19 cellular contexts compared by ENCODE assay signal in the genomic region with DNA sequence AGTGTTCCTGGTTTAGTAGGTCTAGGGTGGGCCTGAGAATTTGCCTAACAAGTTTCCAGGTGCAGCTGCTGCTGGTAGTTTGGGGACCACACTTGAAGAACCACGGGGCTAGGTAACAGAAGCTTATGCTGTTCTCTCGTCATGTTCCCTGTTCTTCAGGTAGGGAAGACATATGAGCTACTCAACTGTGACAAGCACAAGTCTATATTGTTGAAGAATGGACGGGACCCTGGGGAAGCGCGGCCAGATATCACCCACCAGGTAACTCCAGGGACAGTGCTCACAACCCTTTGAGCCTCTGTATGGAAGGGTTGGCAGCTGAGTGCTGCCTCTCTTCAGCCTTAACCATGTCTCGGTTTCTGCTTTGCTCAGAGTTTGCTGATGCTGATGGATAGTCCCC. TPM values are rescaled to one million over a fixed set of nuclear protein-coding genes. Genes with fewer than 3 reads are reported as not detected.
DNase-seq lines count a peak whose midpoint lies in the region; ATAC-seq, FAIRE-seq and TF ChIP-seq lines count a peak whose summit lies in the region.
"Had no signal": no experiment of that assay in that cellular context is flagged by ENCODE, and none has a peak within 500 bp of the region (broad histone marks: within the 10 kb centered on the region; RNA-seq: fewer than 3 reads in every experiment).

No MANE protein-coding gene starts in this region.

- CTCF ChIA-PET in K562 (lab: Yijun Ruan, JAX; ENCODE audit: low intra/inter-chr PET ratio) = no interaction called here

- no peak for TF ChIP-seq RAD21 in K562 (CRISPR knock-in tag; conservative IDR thresholded peaks at IDR 0.05 in 1 of 2, IDR thresholded peaks at IDR 0.05 in 1 of 2)

- H3K79me2 ChIP-seq in K562 (ENCODE audit: control insufficient read depth, insufficient read depth, low read length) = peaks cover 51% of the 10 kb centered on the region

- no peaks in the 10 kb centered on the region for H3K9me3 ChIP-seq in K562 (replicated peaks; ENCODE audit: control insufficient read depth, insufficient read depth, low read depth, low read length)
- H3K9me3 ChIP-seq: BE2C had no signal

- H3K9ac ChIP-seq in K562 (ENCODE audit: insufficient read depth in 1 of 2, low read depth in 2 of 2, low read length in 2 of 2) = no peak overlapping the region; a peak in 1 of 4 replicates

- peaks cover 30% of the 10 kb centered on the region for H3K4me1 Mint-ChIP-seq in activated naive CD4-positive, alpha-beta T cell treated with anti-CD3 and anti-CD28 coated beads, Interleukin-2, amount 50 U/mL, for 24 hours
- H3K4me1 Mint-ChIP-seq in type B pancreatic cell (ENCODE audit: unreplicated experiment) = peaks cover 7% of the 10 kb centered on the region

- in situ Hi-C loops in K562 (cut with MboI) = no loop called here

- H3K36me3 ChIP-seq in K562 (ENCODE audit: control insufficient read depth, insufficient read depth, low read length) = peaks cover 74% of the 10 kb centered on the region

- intact Hi-C loops in K562 (cut with micrococcal nuclease) = loop anchor here (5.0 kb wide), 2 partner anchors 43 to 68 kb away; a partner anchor contains a TSS

- POLR2A ChIA-PET in K562 (lab: Yijun Ruan, JAX) = interaction anchor here (0.7 to 2.5 kb wide), 3 partner anchors 9 to 105 kb away, joined by 3 to 9 read pairs (median 5); a partner anchor contains a TSS

- H3K27me3 ChIP-seq in K562 (ENCODE audit: control insufficient read depth in 2 of 2, insufficient read depth in 2 of 2, low read length in 2 of 2) = no peaks in the 10 kb centered on the region
- H3K27me3 ChIP-seq: BE2C had no signal

- 0 out of 2 replicates have a peak, but pooled peaks have one; percentile 18 for TF ChIP-seq POLR2A in Raji (IDR thresholded peaks at IDR 0.05; ENCODE audit: insufficient read depth, low read depth, low read length)
- TF ChIP-seq POLR2A in K562 (conservative IDR thresholded peaks at IDR 0.05) = 0 out of 2 replicates have a peak, but pooled peaks have one; percentile 10

- H4K20me1 ChIP-seq in K562 (replicated peaks; ENCODE audit: control insufficient read depth, insufficient read depth, low read length) = no peaks in the 10 kb centered on the region

- H3K9me3 Mint-ChIP-seq in activated naive CD4-positive, alpha-beta T cell treated with anti-CD3 and anti-CD28 coated beads, Interleukin-2, amount 50 U/mL, for 24 hours = no peaks in the 10 kb centered on the region
- no peaks in the 10 kb centered on the region for H3K9me3 Mint-ChIP-seq in type B pancreatic cell
- H3K9me3 Mint-ChIP-seq: CD8-positive, alpha-beta T cell had no signal

- no peak overlapping the region for H3K4me3 ChIP-seq in K562

- no peak for FAIRE-seq in K562 (lab: Jason Lieb, UNC)
- FAIRE-seq: D721Med had no signal

- ATAC-seq in K562 (no peak), HG02571 (IDR thresholded peaks at IDR 0.05; ENCODE audit: unreplicated experiment) (no peak)
- ATAC-seq: CD8-positive, alpha-beta T cell; Panc1 had no signal

- WGBS in K562 (ENCODE audit: insufficient coverage, low coverage, missing lambda C conversion rate) = 98% methylated on average over 5 of the region's 6 CpGs

- no peak for DNase-seq in activated naive CD4-positive, alpha-beta T cell treated with anti-CD3 and anti-CD28 coated beads, Interleukin-2, amount 50 U/mL, for 16 hours
- no peak for DNase-seq in K562 (ENCODE audit: extremely low read depth in 1 of 4, low spot score in 3 of 4)
- no peak for DNase-seq in type B pancreatic cell (ENCODE audit: extremely low spot score, unreplicated experiment)
- DNase-seq in DMS 273 treated with DMSO at 0.1 percent for 48 hours (lab: John Stamatoyannopoulos, UW) = no peak
- DNase-seq: BE2C; CD8-positive, alpha-beta T cell; DND-41; GDM1; GOT3; NCI-H1105 treated with DMSO at 0.1 percent for 48 hours; NCI-H187; NCI-H446 treated with DMSO at 0.1 percent for 48 hours; NCI-H748 treated with DMSO at 0.1 percent for 48 hours; SHP77 had no signal

- H3K27me3 Mint-ChIP-seq in activated naive CD4-positive, alpha-beta T cell treated with anti-CD3 and anti-CD28 coated beads, Interleukin-2, amount 50 U/mL, for 24 hours = no peaks in the 10 kb centered on the region
- H3K27me3 Mint-ChIP-seq in type B pancreatic cell = no peaks in the 10 kb centered on the region

- no peak overlapping the region for H3K4me2 ChIP-seq in K562 (ENCODE audit: insufficient read depth, low read length)

- H3K27ac ChIP-seq in K562 (ENCODE audit: extremely low read depth, low read depth, low read length) = no peak overlapping the region

- no peak for TF ChIP-seq EP300 in K562 (IDR thresholded peaks at IDR 0.05; ENCODE audit: low read length)

- BruUV-seq in K562 (replicated peaks; lab: Mats Ljungman, UMichigan) = no TSS peak

- no peak overlapping the region for H2AFZ ChIP-seq in K562 (ENCODE audit: low read depth, low read length)

- no peak overlapping the region for H3K4me3 Mint-ChIP-seq in activated naive CD4-positive, alpha-beta T cell treated with anti-CD3 and anti-CD28 coated beads, Interleukin-2, amount 50 U/mL, for 24 hours
- H3K4me3 Mint-ChIP-seq in type B pancreatic cell = no peak overlapping the region

- peaks cover 25% of the 10 kb centered on the region for H3K36me3 Mint-ChIP-seq in activated naive CD4-positive, alpha-beta T cell treated with anti-CD3 and anti-CD28 coated beads, Interleukin-2, amount 50 U/mL, for 24 hours
- H3K36me3 Mint-ChIP-seq in type B pancreatic cell = peaks cover 34% of the 10 kb centered on the region

- H3K9me1 ChIP-seq in K562 (ENCODE audit: control insufficient read depth, insufficient read depth, low read length) = no peaks in the 10 kb centered on the region

- no peak for TF ChIP-seq CTCF in K562 (IDR thresholded peaks at IDR 0.05 in 2 of 3, conservative IDR thresholded peaks at IDR 0.05 in 1 of 3; ENCODE audit: insufficient read depth in 2 of 3, low read depth in 1 of 3, low read length in 3 of 3)
- no peak for TF ChIP-seq CTCF in type B pancreatic cell (conservative IDR thresholded peaks at IDR 0.05)

- H3K27ac Mint-ChIP-seq in activated naive CD4-positive, alpha-beta T cell treated with anti-CD3 and anti-CD28 coated beads, Interleukin-2, amount 50 U/mL, for 24 hours = peak overlapping the region; percentile 30
- peak overlapping the region; percentile 44 for H3K27ac Mint-ChIP-seq in type B pancreatic cell
- H3K27ac Mint-ChIP-seq: CD8-positive, alpha-beta T cell had no signal

- peaks cover 0 to 4% of the 10 kb centered on the region in 2 experiments; a peak in 2 of 5 replicates for H3K4me1 ChIP-seq in K562 (replicated peaks in 1 of 2; ENCODE audit: control insufficient read depth in 2 of 2, insufficient read depth in 2 of 2, low read length in 2 of 2)
- H3K4me1 ChIP-seq: BE2C had no signal

RNA-seq across cellular contexts. Expression of a gene that starts 3.5 kb away (rescaled TPM):
- total RNA-seq in K562 (2011; cell fraction: chromatin; rRNA removed; ENCODE audit: low replicate concordance) = 73.4 and 85.5 TPM in 2 replicates
- total RNA-seq in K562 (2011; cell fraction: nucleolus; rRNA removed) = 47.0 and 47.5 TPM in 2 replicates
- total RNA-seq in K562 (2011; cell fraction: nucleoplasm; rRNA removed) = 50.0 and 50.4 TPM in 2 replicates
- total RNA-seq in K562 (2014; rRNA removed) (66.5 and 97.2 TPM in 2 replicates), K562 (2014; rRNA removed; fragmentation: Illumina TruSeq; extraction: Trizol) (82.7 and 85.9 TPM in 2 replicates), K562 (2015; rRNA removed; fragmentation: Illumina TruSeq; extraction: Trizol) (66.9 and 75.1 TPM in 2 replicates), K562 (2021) (85.1 and 92.0 TPM in 2 replicates), type B pancreatic cell (ENCODE audit: low replicate concordance) (46.5 and 108 TPM in 2 replicates)
- polyA plus RNA-seq in K562 (2011; rRNA removed) (71.4 and 92.5 TPM in 2 replicates), K562 (2014; fragmentation: Illumina TruSeq; extraction: Trizol) (99.2 and 121 TPM in 2 replicates), K562 (2014; fragmentation: Nextera tagmentation; extraction: Ambion mirVana) (100 to 1,000 TPM; 149 to 186 TPM), K562 (2014; rRNA removed) (107 and 112 TPM in 2 replicates)
- 55.9 and 63.4 TPM in 2 replicates for polyA plus RNA-seq in K562 (2011; cell fraction: cytosol; rRNA removed)
- 51.0 and 63.3 TPM in 2 replicates for polyA plus RNA-seq in K562 (2011; cell fraction: nucleus; rRNA removed)
- polyA plus RNA-seq in K562 (2012) = 50.3 and 124 TPM in 2 replicates
- 32.7 and 39.5 TPM in 2 replicates for polyA minus RNA-seq in K562 (2011; rRNA and poly(A)+ RNA removed)
- 15.3 and 30.8 TPM in 2 replicates for polyA minus RNA-seq in K562 (2011; cell fraction: cytosol; rRNA and poly(A)+ RNA removed)
- 19.4 and 30.4 TPM in 2 replicates for polyA minus RNA-seq in K562 (2011; cell fraction: nucleus; rRNA and poly(A)+ RNA removed)

RNA-seq across cellular contexts. Expression of a gene that starts 3.7 kb away (rescaled TPM):
- total RNA-seq in K562 (2011; cell fraction: chromatin; rRNA removed; ENCODE audit: low replicate concordance) = 114 and 294 TPM in 2 replicates
- 282 and 350 TPM in 2 replicates for total RNA-seq in K562 (2011; cell fraction: nucleolus; rRNA removed)
- total RNA-seq in K562 (2011; cell fraction: nucleoplasm; rRNA removed) = 189 and 209 TPM in 2 replicates
- total RNA-seq in K562 (2014; rRNA removed) (445 and 447 TPM in 2 replicates), K562 (2014; rRNA removed; fragmentation: Illumina TruSeq; extraction: Trizol) (245 and 293 TPM in 2 replicates), K562 (2015; rRNA removed; fragmentation: Illumina TruSeq; extraction: Trizol) (333 and 335 TPM in 2 replicates), K562 (2021) (345 and 377 TPM in 2 replicates), type B pancreatic cell (ENCODE audit: low replicate concordance) (252 and 377 TPM in 2 replicates)
- polyA plus RNA-seq in K562 (2011; rRNA removed) (437 and 459 TPM in 2 replicates), K562 (2014; fragmentation: Illumina TruSeq; extraction: Trizol) (428 and 468 TPM in 2 replicates), K562 (2014; fragmentation: Nextera tagmentation; extraction: Ambion mirVana) (100 to 1,000 TPM in 1 of 2 experiments, 10 to 100 TPM in 1; 73.6 to 123 TPM), K562 (2014; rRNA removed) (449 and 464 TPM in 2 replicates)
- polyA plus RNA-seq in K562 (2011; cell fraction: cytosol; rRNA removed) = 556 and 694 TPM in 2 replicates
- 446 and 452 TPM in 2 replicates for polyA plus RNA-seq in K562 (2011; cell fraction: nucleus; rRNA removed)
- 284 and 340 TPM in 2 replicates for polyA plus RNA-seq in K562 (2012)
- polyA minus RNA-seq in K562 (2011; rRNA and poly(A)+ RNA removed) = 158 and 180 TPM in 2 replicates
- polyA minus RNA-seq in K562 (2011; cell fraction: cytosol; rRNA and poly(A)+ RNA removed) = 115 and 128 TPM in 2 replicates
- polyA minus RNA-seq in K562 (2011; cell fraction: nucleus; rRNA and poly(A)+ RNA removed) = 169 and 221 TPM in 2 replicates

RNA-seq across cellular contexts. Expression of a gene that starts 23.0 kb away (rescaled TPM):
- 2.3 and 4.5 TPM in 2 replicates for total RNA-seq in K562 (2011; cell fraction: chromatin; rRNA removed; ENCODE audit: low replicate concordance)
- total RNA-seq in K562 (2011; cell fraction: nucleolus; rRNA removed) = 3.3 and 4.3 TPM in 2 replicates
- 2.6 and 2.8 TPM in 2 replicates for total RNA-seq in K562 (2011; cell fraction: nucleoplasm; rRNA removed)
- total RNA-seq in K562 (2014; rRNA removed) = 5.1 and 7.3 TPM in 2 replicates
- 1.5 and 1.6 TPM in 2 replicates for total RNA-seq in K562 (2014; rRNA removed; fragmentation: Illumina TruSeq; extraction: Trizol)
- total RNA-seq in K562 (2015; rRNA removed; fragmentation: Illumina TruSeq; extraction: Trizol) = 2.7 and 4.4 TPM in 2 replicates
- total RNA-seq in K562 (2021) = 4.1 and 6.4 TPM in 2 replicates
- polyA plus RNA-seq in K562 (2011; rRNA removed) = 3.9 and 7.5 TPM in 2 replicates
- polyA plus RNA-seq in K562 (2011; cell fraction: cytosol; rRNA removed) = 5.1 and 8.7 TPM in 2 replicates
- 8.0 and 10.0 TPM in 2 replicates for polyA plus RNA-seq in K562 (2011; cell fraction: nucleus; rRNA removed)
- polyA plus RNA-seq in K562 (2012) = 6.6 and 9.3 TPM in 2 replicates
- polyA plus RNA-seq in K562 (2014; fragmentation: Illumina TruSeq; extraction: Trizol) = 5.1 and 5.6 TPM in 2 replicates
- 1 to 10 TPM; 2.0 to 3.0 TPM for polyA plus RNA-seq in K562 (2014; fragmentation: Nextera tagmentation; extraction: Ambion mirVana)
- 4.4 and 4.7 TPM in 2 replicates for polyA plus RNA-seq in K562 (2014; rRNA removed)
- polyA minus RNA-seq in K562 (2011; rRNA and poly(A)+ RNA removed) = 2.0 and 5.6 TPM in 2 replicates
- 1.6 and 10.2 TPM in 2 replicates for polyA minus RNA-seq in K562 (2011; cell fraction: cytosol; rRNA and poly(A)+ RNA removed)
- polyA minus RNA-seq in K562 (2011; cell fraction: nucleus; rRNA and poly(A)+ RNA removed) = 2.0 and 5.2 TPM in 2 replicates
- total RNA-seq in type B pancreatic cell (ENCODE audit: low replicate concordance) = 15.6 and 61.0 TPM in 2 replicates

RNA-seq across cellular contexts. Expression of a gene that starts 30.4 kb away (rescaled TPM):
- total RNA-seq in K562 (2011; cell fraction: chromatin; rRNA removed; ENCODE audit: low replicate concordance) = 30.7 and 66.4 TPM in 2 replicates
- 89.2 and 92.8 TPM in 2 replicates for total RNA-seq in K562 (2011; cell fraction: nucleolus; rRNA removed)
- total RNA-seq in K562 (2011; cell fraction: nucleoplasm; rRNA removed) = 81.8 and 119 TPM in 2 replicates
- 131 and 140 TPM in 2 replicates for total RNA-seq in K562 (2014; rRNA removed)
- total RNA-seq in K562 (2014; rRNA removed; fragmentation: Illumina TruSeq; extraction: Trizol) = 22.9 and 26.7 TPM in 2 replicates
- total RNA-seq in K562 (2015; rRNA removed; fragmentation: Illumina TruSeq; extraction: Trizol) = 113 and 115 TPM in 2 replicates
- 104 and 113 TPM in 2 replicates for total RNA-seq in K562 (2021)
- polyA plus RNA-seq in K562 (2011; rRNA removed) = 190 and 317 TPM in 2 replicates
- polyA plus RNA-seq in K562 (2011; cell fraction: cytosol; rRNA removed) = 504 and 556 TPM in 2 replicates
- polyA plus RNA-seq in K562 (2011; cell fraction: nucleus; rRNA removed) = 180 and 275 TPM in 2 replicates
- polyA plus RNA-seq in K562 (2012) = 150 and 417 TPM in 2 replicates
- 41.5 and 120 TPM in 2 replicates for polyA plus RNA-seq in K562 (2014; fragmentation: Illumina TruSeq; extraction: Trizol)
- polyA plus RNA-seq in K562 (2014; fragmentation: Nextera tagmentation; extraction: Ambion mirVana) = 100 to 1,000 TPM in 1 of 2 experiments, 10 to 100 TPM in 1; 64.2 to 107 TPM
- 188 and 191 TPM in 2 replicates for polyA plus RNA-seq in K562 (2014; rRNA removed)
- 37.7 TPM in 2 replicates for polyA minus RNA-seq in K562 (2011; rRNA and poly(A)+ RNA removed)
- 34.5 and 61.2 TPM in 2 replicates for polyA minus RNA-seq in K562 (2011; cell fraction: cytosol; rRNA and poly(A)+ RNA removed)
- polyA minus RNA-seq in K562 (2011; cell fraction: nucleus; rRNA and poly(A)+ RNA removed) = 33.4 and 59.2 TPM in 2 replicates
- 220 and 275 TPM in 2 replicates for total RNA-seq in type B pancreatic cell (ENCODE audit: low replicate concordance)

RNA-seq across cellular contexts. Expression of a gene that starts 30.6 kb away (rescaled TPM):
- not detected in 2 replicates for total RNA-seq in K562 (2011; cell fraction: chromatin; rRNA removed; ENCODE audit: low replicate concordance)
- not detected in 2 replicates for total RNA-seq in K562 (2011; cell fraction: nucleolus; rRNA removed)
- not detected in 2 replicates for total RNA-seq in K562 (2011; cell fraction: nucleoplasm; rRNA removed)
- total RNA-seq in K562 (2014; rRNA removed) (not detected in 2 replicates), K562 (2014; rRNA removed; fragmentation: Illumina TruSeq; extraction: Trizol) (not detected in 2 replicates), K562 (2015; rRNA removed; fragmentation: Illumina TruSeq; extraction: Trizol) (not detected in 2 replicates), K562 (2021) (not detected in 2 replicates), type B pancreatic cell (ENCODE audit: low replicate concordance) (not detected in 2 replicates)
- polyA plus RNA-seq in K562 (2011; rRNA removed) (not detected in 2 replicates), K562 (2014; fragmentation: Illumina TruSeq; extraction: Trizol) (not detected in 2 replicates), K562 (2014; fragmentation: Nextera tagmentation; extraction: Ambion mirVana) (not detected), K562 (2014; rRNA removed) (not detected in 2 replicates)
- not detected in 2 replicates for polyA plus RNA-seq in K562 (2011; cell fraction: cytosol; rRNA removed)
- polyA plus RNA-seq in K562 (2011; cell fraction: nucleus; rRNA removed) = not detected in 2 replicates
- polyA plus RNA-seq in K562 (2012) = not detected in 2 replicates
- polyA minus RNA-seq in K562 (2011; rRNA and poly(A)+ RNA removed) = not detected in 2 replicates
- not detected in 2 replicates for polyA minus RNA-seq in K562 (2011; cell fraction: cytosol; rRNA and poly(A)+ RNA removed)
- polyA minus RNA-seq in K562 (2011; cell fraction: nucleus; rRNA and poly(A)+ RNA removed) = not detected in 2 replicates
- total RNA-seq: CD8-positive, alpha-beta T cell had no signal
